In the genomic region with DNA sequence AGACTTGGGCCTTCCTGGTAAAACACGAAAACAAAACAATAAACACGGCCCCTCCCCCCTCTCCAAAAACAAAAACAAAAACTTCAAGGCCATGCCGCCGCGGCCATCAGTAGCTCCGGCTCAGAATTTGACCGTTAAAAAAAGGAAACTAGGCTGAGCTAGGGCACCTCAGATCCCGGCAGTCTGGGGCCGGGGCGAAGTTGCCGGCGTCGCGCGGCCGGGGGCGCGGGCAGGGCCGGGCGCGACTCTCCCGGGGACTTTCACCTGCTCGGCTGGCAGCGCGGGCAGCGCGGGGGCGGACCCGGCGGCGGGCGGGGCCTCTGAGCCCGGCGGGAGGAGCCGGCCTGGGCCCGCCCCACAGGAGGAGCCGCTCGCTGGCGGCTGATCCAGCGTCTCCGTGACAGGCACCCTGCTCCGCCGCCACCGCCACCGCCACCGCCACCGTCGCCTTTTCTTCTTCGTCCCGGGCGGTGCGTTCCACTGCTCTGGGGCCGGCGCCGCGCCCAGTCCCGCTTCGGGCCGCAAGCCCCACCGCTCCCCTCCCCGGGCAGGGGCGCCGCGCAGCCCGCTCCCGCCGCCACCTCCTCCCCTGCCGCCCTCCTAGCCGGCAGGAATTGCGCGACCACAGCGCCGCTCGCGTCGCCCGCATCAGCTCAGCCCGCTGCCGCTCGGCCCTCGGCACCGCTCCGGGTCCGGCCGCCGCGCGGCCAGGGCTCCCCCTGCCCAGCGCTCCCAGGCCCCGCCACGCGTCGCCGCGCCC, we compare ENCODE assay signal across 1 cellular context.
TF ChIP-seq lines count a peak whose summit lies in the region.

TSS of gene NOS1AP (plus strand) at position 358 of the 760 bp plus-strand sequence. CDS start 487 bp downstream, outside the sequence.

TF ChIP-seq in neural cell, 6 proteins besides CTCF, POLR2A, EP300 and RAD21 (continued from another document):
- TF ChIP-seq REST (IDR thresholded peaks at IDR 0.05; ENCODE audit: borderline replicate concordance) (no peak), POLR2AphosphoS5 (IDR thresholded peaks at IDR 0.05) (peak; percentile 57)
